ENCODE assay signal across 20 cellular contexts in the genomic region with DNA sequence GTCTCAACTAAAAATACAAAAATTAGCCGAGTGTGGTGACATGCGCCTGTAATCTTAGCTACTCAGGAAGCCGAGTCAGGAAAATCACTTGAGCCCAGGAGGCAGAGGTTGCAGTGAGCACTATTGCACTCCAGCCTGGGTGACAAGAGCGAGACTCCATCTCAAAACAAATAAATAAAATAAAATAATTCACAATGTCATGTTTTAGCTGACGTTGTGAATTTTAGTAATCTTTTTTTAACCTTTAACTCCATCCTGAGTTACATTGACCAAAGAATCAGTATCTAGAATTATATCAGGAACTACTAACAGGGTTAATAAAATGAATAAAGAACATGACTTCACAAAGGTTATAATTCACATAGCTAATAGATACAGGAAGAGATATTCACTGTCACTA. TPM values are rescaled to one million over a fixed set of nuclear protein-coding genes. Genes with fewer than 3 reads are reported as not detected.
DNase-seq lines count a peak whose midpoint lies in the region; ATAC-seq, FAIRE-seq and TF ChIP-seq lines count a peak whose summit lies in the region.
"Had no signal": no experiment of that assay in that cellular context is flagged by ENCODE, and none has a peak within 500 bp of the region (broad histone marks: within the 10 kb centered on the region; RNA-seq: fewer than 3 reads in every experiment).

No MANE protein-coding gene starts in this region.

- H3K36me3 ChIP-seq in HepG2 (replicated peaks in 1 of 2; ENCODE audit: control insufficient read depth in 1 of 2, insufficient read depth in 2 of 2, low read length in 2 of 2) (peaks cover 5 to 27% of the 10 kb centered on the region in 2 experiments; a peak in 4 of 5 replicates), right lobe of liver (peaks cover 0 to 35% (median 5%) of the 10 kb centered on the region in 4 donors), K562 (ENCODE audit: control insufficient read depth, insufficient read depth, low read length) (peaks cover 46% of the 10 kb centered on the region; the same call in 2 of the 3 replicates), Peyer's patch (peaks cover 0 to 48% (median 0%) of the 10 kb centered on the region in 3 donors), tibial artery (peaks cover 29 to 47% (median 33%) of the 10 kb centered on the region in 3 donors)
- peaks cover 16% of the 10 kb centered on the region for H3K36me3 ChIP-seq in CD8-positive, alpha-beta T cell (ENCODE audit: insufficient read depth, low read length)

- H3K79me2 ChIP-seq in HepG2 (ENCODE audit: insufficient read depth, low read length): peaks cover 39% of the 10 kb centered on the region
- peaks cover 37% of the 10 kb centered on the region for H3K79me2 ChIP-seq in K562 (ENCODE audit: control insufficient read depth, insufficient read depth, low read length)

- H3K27me3 ChIP-seq in HepG2 (ENCODE audit: control insufficient read depth in 1 of 2, insufficient read depth in 2 of 2, low read length in 2 of 2) (no peaks in the 10 kb centered on the region; a peak in 1 of 5 replicates), right lobe of liver (no peaks in the 10 kb centered on the region), K562 (ENCODE audit: control insufficient read depth in 2 of 2, insufficient read depth in 2 of 2, low read length in 2 of 2) (no peaks in the 10 kb centered on the region), Peyer's patch (no peaks in the 10 kb centered on the region), tibial artery (no peaks in the 10 kb centered on the region)
- no peaks in the 10 kb centered on the region for H3K27me3 ChIP-seq in CD8-positive, alpha-beta T cell (ENCODE audit: insufficient read depth, low read length)

- H3K4me3 ChIP-seq in HepG2 (replicated peaks in 1 of 3; ENCODE audit: insufficient read depth in 1 of 3, low read depth in 2 of 3, low read length in 3 of 3) (no peak overlapping the region), right lobe of liver (no peak overlapping the region), K562 (no peak overlapping the region), Peyer's patch (no peak overlapping the region), tibial artery (no peak overlapping the region)
- no peak overlapping the region for H3K4me3 ChIP-seq in CD8-positive, alpha-beta T cell (ENCODE audit: low read depth, low read length)
- H3K4me3 ChIP-seq: GM23338 had no signal

- no peak for TF ChIP-seq EP300 in HepG2 (IDR thresholded peaks at IDR 0.05; ENCODE audit: low read depth in 2 of 2, low read length in 2 of 2)
- no peak for TF ChIP-seq EP300 in HepG2 (CRISPR knock-in tag; IDR thresholded peaks at IDR 0.05; ENCODE audit: borderline replicate concordance)
- TF ChIP-seq EP300 in K562 (IDR thresholded peaks at IDR 0.05; ENCODE audit: low read length): no peak

- H4K20me1 ChIP-seq in HepG2 (ENCODE audit: insufficient read depth, low read length) (peaks cover 9% of the 10 kb centered on the region), K562 (replicated peaks; ENCODE audit: control insufficient read depth, insufficient read depth, low read length) (peaks cover 5% of the 10 kb centered on the region; the same call in 1 of the 2 replicates)

- 70% methylated on average over 5 of the region's 5 CpGs for WGBS in HepG2 (ENCODE audit: low lambda C conversion rate)
- 96% methylated on average over 3 of the region's 5 CpGs for WGBS in right lobe of liver (ENCODE audit: insufficient coverage, low coverage, low lambda C conversion rate, missing lambda C conversion rate)
- WGBS in K562 (ENCODE audit: insufficient coverage, low coverage, missing lambda C conversion rate): 83% methylated on average over 5 of the region's 5 CpGs

- intact Hi-C loops in HepG2 (cut with micrococcal nuclease; ENCODE audit: unreplicated experiment): no loop called here
- intact Hi-C loops in right lobe of liver (cut with DNase I): no loop called here
- intact Hi-C loops in CD8-positive, alpha-beta T cell (cut with DNase I, micrococcal nuclease): no loop called here
- intact Hi-C loops in K562 (cut with micrococcal nuclease): no loop called here
- intact Hi-C loops in tibial artery (cut with DNase I; ENCODE audit: low total_unique reads): no loop called here

- no TSS peak for BruUV-seq in HepG2 (replicated peaks; lab: Mats Ljungman, UMichigan)
- BruUV-seq in K562 (replicated peaks; lab: Mats Ljungman, UMichigan): no TSS peak

- peaks cover 16% of the 10 kb centered on the region for H3K4me1 ChIP-seq in HepG2 (ENCODE audit: insufficient read depth, low read length)
- peaks cover 0 to 24% (median 6%) of the 10 kb centered on the region in 4 donors for H3K4me1 ChIP-seq in right lobe of liver
- peaks cover 36% of the 10 kb centered on the region for H3K4me1 ChIP-seq in CD8-positive, alpha-beta T cell (ENCODE audit: insufficient read depth, low read length)
- peaks cover 0 to 7% of the 10 kb centered on the region in 2 experiments; a peak in 1 of 5 replicates for H3K4me1 ChIP-seq in K562 (replicated peaks in 1 of 2; ENCODE audit: control insufficient read depth in 2 of 2, insufficient read depth in 2 of 2, low read length in 2 of 2)
- peaks cover 0 to 14% (median 0%) of the 10 kb centered on the region in 4 donors for H3K4me1 ChIP-seq in Peyer's patch
- H3K4me1 ChIP-seq in tibial artery: peaks cover 0 to 29% (median 15%) of the 10 kb centered on the region in 4 donors

- TF ChIP-seq RAD21 in HepG2 (CRISPR knock-in tag; IDR thresholded peaks at IDR 0.05) (no peak), K562 (CRISPR knock-in tag; conservative IDR thresholded peaks at IDR 0.05 in 1 of 2, IDR thresholded peaks at IDR 0.05 in 1 of 2) (no peak)

- no peak for ATAC-seq in HepG2
- no peak for ATAC-seq in right lobe of liver
- no peak for ATAC-seq in CD8-positive, alpha-beta T cell
- ATAC-seq in K562: no peak
- ATAC-seq: GM23338, HCT116 had no signal

- H3K9ac ChIP-seq in HepG2 (ENCODE audit: insufficient read depth, low read depth, low read length) (no peak overlapping the region), K562 (ENCODE audit: insufficient read depth in 1 of 2, low read depth in 2 of 2, low read length in 2 of 2) (no peak overlapping the region)

- no peak overlapping the region for H3K27ac ChIP-seq in HepG2 (ENCODE audit: extremely low read length, insufficient read depth, low read length)
- no peak overlapping the region for H3K27ac ChIP-seq in right lobe of liver
- H3K27ac ChIP-seq in CD8-positive, alpha-beta T cell (ENCODE audit: low read depth, low read length): no peak overlapping the region
- no peak overlapping the region for H3K27ac ChIP-seq in K562 (ENCODE audit: extremely low read depth, low read depth, low read length)
- no peak overlapping the region for H3K27ac ChIP-seq in Peyer's patch
- H3K27ac ChIP-seq in tibial artery: no peak overlapping the region
- H3K27ac ChIP-seq: C4-2B had no signal

- TF ChIP-seq POLR2A in HepG2 (IDR thresholded peaks at IDR 0.05; ENCODE audit: insufficient read depth in 1 of 2, low read depth in 2 of 2, low read length in 2 of 2) (no peak), right lobe of liver (IDR thresholded peaks at IDR 0.05) (no peak), K562 (conservative IDR thresholded peaks at IDR 0.05) (no peak), Peyer's patch (IDR thresholded peaks at IDR 0.05) (no peak)

- H3K27ac Mint-ChIP-seq in CD8-positive, alpha-beta T cell: peak overlapping the region; percentile 72
- H3K27ac Mint-ChIP-seq: GM23338, H9 had no signal

- H3K4me2 ChIP-seq in HepG2 (ENCODE audit: low read depth, low read length) (no peak overlapping the region), K562 (ENCODE audit: insufficient read depth, low read length) (no peak overlapping the region)
- H3K4me2 ChIP-seq: GM23338 had no signal

- no peak overlapping the region for H2AFZ ChIP-seq in HepG2 (ENCODE audit: low read length)
- H2AFZ ChIP-seq in K562 (ENCODE audit: low read depth, low read length): no peak overlapping the region
- H2AFZ ChIP-seq: GM23338 had no signal

- CTCF ChIA-PET in HepG2 (lab: Yijun Ruan, JAX; ENCODE audit: low intra/inter-chr PET ratio, low total read pairs): no interaction called here
- CTCF ChIA-PET in CD8-positive, alpha-beta T cell (lab: Charles Lee): interaction anchor here (1.3 to 1.6 kb wide), 3 partner anchors 17 to 70 kb away, joined by 3 to 5 read pairs (median 3); no protein-coding TSS in a partner anchor
- CTCF ChIA-PET in K562 (lab: Yijun Ruan, JAX; ENCODE audit: low intra/inter-chr PET ratio): no interaction called here

- H3K4me3 Mint-ChIP-seq in CD8-positive, alpha-beta T cell: no peak overlapping the region
- H3K4me3 Mint-ChIP-seq: GM23338, H9 had no signal

- FAIRE-seq in HepG2 (lab: Jason Lieb, UNC): no peak
- no peak for FAIRE-seq in K562 (lab: Jason Lieb, UNC)
- FAIRE-seq: GM12891, GM18507 had no signal

- peaks cover 60% of the 10 kb centered on the region for H3K4me1 Mint-ChIP-seq in CD8-positive, alpha-beta T cell (ENCODE audit: low read depth)

- no peaks in the 10 kb centered on the region for H3K9me1 ChIP-seq in K562 (ENCODE audit: control insufficient read depth, insufficient read depth, low read length)

- DNase-seq in HepG2 (ENCODE audit: low spot score) (no peak), right lobe of liver (no peak), K562 (ENCODE audit: extremely low read depth in 1 of 4, low spot score in 3 of 4) (no peak), Peyer's patch (no peak), tibial artery (no peak)
- no peak for DNase-seq in CD8-positive, alpha-beta T cell
- DNase-seq in activated T-cell treated with anti-CD3 and anti-CD28 coated beads, Interleukin-2, amount 50 U/mL, for 48 hours: no peak
- DNase-seq: 8988T; Calu3; CD4-positive, CD25-positive, alpha-beta regulatory T cell; COR-L47; DMS53; DMS79 treated with DMSO at 0.1 percent for 48 hours; GF-D8; H9 had no signal

- TF ChIP-seq CTCF in HepG2 (CRISPR knock-in tag; IDR thresholded peaks at IDR 0.05) (no peak), right lobe of liver (IDR thresholded peaks at IDR 0.05) (no peak), K562 (IDR thresholded peaks at IDR 0.05 in 2 of 3, conservative IDR thresholded peaks at IDR 0.05 in 1 of 3; ENCODE audit: insufficient read depth in 2 of 3, low read depth in 1 of 3, low read length in 3 of 3) (no peak), Peyer's patch (IDR thresholded peaks at IDR 0.05) (no peak), tibial artery (IDR thresholded peaks at IDR 0.05) (no peak)
- no peak for TF ChIP-seq CTCF in CD8-positive, alpha-beta T cell (IDR thresholded peaks at IDR 0.05)

- H3K9me3 Mint-ChIP-seq in CD8-positive, alpha-beta T cell: no peaks in the 10 kb centered on the region
- H3K9me3 Mint-ChIP-seq: GM23338, H9 had no signal

- H3K27me3 Mint-ChIP-seq in CD8-positive, alpha-beta T cell (ENCODE audit: low read depth): no peaks in the 10 kb centered on the region

- POLR2A ChIA-PET in HepG2 (lab: Yijun Ruan, JAX): interaction anchor here (0.8 kb wide), 1 partner anchor 11 kb away, joined by 3 read pairs; no protein-coding TSS in a partner anchor
- POLR2A ChIA-PET in CD8-positive, alpha-beta T cell (lab: Charles Lee): interaction anchor here (0.9 to 8.1 kb wide), 4 partner anchors 9 to 36 kb away, joined by 4 to 139 read pairs (median 58); no protein-coding TSS in a partner anchor
- POLR2A ChIA-PET in K562 (lab: Yijun Ruan, JAX): interaction anchor here (1.1 kb wide), 1 partner anchor 10 kb away, joined by 3 read pairs; no protein-coding TSS in a partner anchor

- peaks cover 65% of the 10 kb centered on the region for H3K36me3 Mint-ChIP-seq in CD8-positive, alpha-beta T cell

- in situ Hi-C loops in HepG2 (cut with HindIII; ENCODE audit: extremely low pct_ligation_motif_present, low pct_unique_long_range_greater_than_20kb): no loop called here
- in situ Hi-C loops in K562 (cut with MboI): no loop called here

- H3K9me3 ChIP-seq in HepG2 (ENCODE audit: low read length) (no peaks in the 10 kb centered on the region), right lobe of liver (no peaks in the 10 kb centered on the region), K562 (replicated peaks; ENCODE audit: control insufficient read depth, insufficient read depth, low read depth, low read length) (no peaks in the 10 kb centered on the region), Peyer's patch (no peaks in the 10 kb centered on the region), tibial artery (no peaks in the 10 kb centered on the region)
- no peaks in the 10 kb centered on the region for H3K9me3 ChIP-seq in CD8-positive, alpha-beta T cell (ENCODE audit: low read length)

RNA-seq across cellular contexts. Expression of a gene that starts 5.9 kb away (rescaled TPM):
- total RNA-seq in HepG2 (2016; rRNA removed; fragmentation: Illumina TruSeq; extraction: Trizol) (35.3 and 41.2 TPM in 2 replicates), right lobe of liver (10 to 100 TPM; 26.3 to 63.1 (median 38.8) TPM), K562 (2014; rRNA removed) (20.3 and 23.6 TPM in 2 replicates), K562 (2014; rRNA removed; fragmentation: Illumina TruSeq; extraction: Trizol) (29.3 and 33.9 TPM in 2 replicates), K562 (2015; rRNA removed; fragmentation: Illumina TruSeq; extraction: Trizol) (25.9 and 28.5 TPM in 2 replicates), K562 (2021) (26.8 and 28.5 TPM in 2 replicates), Peyer's patch (100 to 1,000 TPM in 1 of 4 donors, 10 to 100 TPM in 3; 64.1 to 106 (median 88.4) TPM)
- total RNA-seq in HepG2 (2016; cell fraction: cytosol; rRNA removed; fragmentation: Illumina TruSeq; extraction: Trizol; ENCODE audit: low read depth): 15.8 and 17.4 TPM in 2 replicates
- total RNA-seq in HepG2 (2016; cell fraction: insoluble cytoplasmic fraction; rRNA removed; fragmentation: Illumina TruSeq; extraction: Trizol): 35.0 and 41.3 TPM in 2 replicates
- 24.6 and 30.8 TPM in 2 replicates for total RNA-seq in HepG2 (2016; cell fraction: membrane; rRNA removed; fragmentation: Illumina TruSeq; extraction: Trizol)
- total RNA-seq in HepG2 (2016; cell fraction: nucleus; rRNA removed; fragmentation: Illumina TruSeq; extraction: Trizol): 63.6 and 68.6 TPM in 2 replicates
- polyA plus RNA-seq in HepG2 (2011; rRNA removed) (58.6 and 60.9 TPM in 2 replicates), K562 (2011; rRNA removed) (76.3 and 85.8 TPM in 2 replicates), K562 (2014; fragmentation: Illumina TruSeq; extraction: Trizol) (32.1 and 36.7 TPM in 2 replicates), K562 (2014; fragmentation: Nextera tagmentation; extraction: Ambion mirVana) (1 to 10 TPM; 7.8 to 9.0 TPM), K562 (2014; rRNA removed) (31.2 and 38.2 TPM in 2 replicates)
- polyA plus RNA-seq in HepG2 (2011; cell fraction: cytosol; rRNA removed): 19.8 and 24.5 TPM in 2 replicates
- 142 and 145 TPM in 2 replicates for polyA plus RNA-seq in HepG2 (2011; cell fraction: nucleus; rRNA removed)
- polyA plus RNA-seq in HepG2 (2012): 30.2 and 36.7 TPM in 2 replicates
- polyA plus RNA-seq in HepG2 (2016; cell fraction: cytosol; fragmentation: Illumina TruSeq; extraction: Trizol; ENCODE audit: low read depth): 1.3 TPM in 2 replicates
- polyA plus RNA-seq in HepG2 (2016; cell fraction: insoluble cytoplasmic fraction; fragmentation: Illumina TruSeq; extraction: Trizol; ENCODE audit: low read depth): 28.7 and 29.8 TPM in 2 replicates
- 6.9 and 7.0 TPM in 2 replicates for polyA plus RNA-seq in HepG2 (2016; cell fraction: membrane; fragmentation: Illumina TruSeq; extraction: Trizol; ENCODE audit: low read depth)
- polyA plus RNA-seq in HepG2 (2016; cell fraction: nucleus; fragmentation: Illumina TruSeq; extraction: Trizol; ENCODE audit: insufficient read depth, low read depth): 82.3 and 82.9 TPM in 2 replicates
- polyA minus RNA-seq in HepG2 (2011; rRNA and poly(A)+ RNA removed; ENCODE audit: low replicate concordance): 43.8 and 49.7 TPM in 2 replicates
- 26.5 and 29.1 TPM in 2 replicates for polyA minus RNA-seq in HepG2 (2011; cell fraction: cytosol; rRNA and poly(A)+ RNA removed)
- 122 and 132 TPM in 2 replicates for polyA minus RNA-seq in HepG2 (2011; cell fraction: nucleus; rRNA and poly(A)+ RNA removed)
- 10 to 100 TPM; 98.1 to 98.4 TPM for total RNA-seq in CD8-positive, alpha-beta T cell
- total RNA-seq in K562 (2011; cell fraction: chromatin; rRNA removed; ENCODE audit: low replicate concordance): 94.2 and 230 TPM in 2 replicates
- 51.7 and 57.8 TPM in 2 replicates for total RNA-seq in K562 (2011; cell fraction: nucleolus; rRNA removed)
- total RNA-seq in K562 (2011; cell fraction: nucleoplasm; rRNA removed): 92.6 and 110 TPM in 2 replicates
- polyA plus RNA-seq in K562 (2011; cell fraction: cytosol; rRNA removed): 18.2 and 30.4 TPM in 2 replicates
- 227 and 343 TPM in 2 replicates for polyA plus RNA-seq in K562 (2011; cell fraction: nucleus; rRNA removed)
- polyA plus RNA-seq in K562 (2012): 17.4 and 33.3 TPM in 2 replicates
- 43.8 and 51.9 TPM in 2 replicates for polyA minus RNA-seq in K562 (2011; rRNA and poly(A)+ RNA removed)
- polyA minus RNA-seq in K562 (2011; cell fraction: cytosol; rRNA and poly(A)+ RNA removed): 15.2 and 16.0 TPM in 2 replicates
- polyA minus RNA-seq in K562 (2011; cell fraction: nucleus; rRNA and poly(A)+ RNA removed): 55.3 and 118 TPM in 2 replicates
